ENCODE assay signal across 10 cellular contexts in the genomic region with DNA sequence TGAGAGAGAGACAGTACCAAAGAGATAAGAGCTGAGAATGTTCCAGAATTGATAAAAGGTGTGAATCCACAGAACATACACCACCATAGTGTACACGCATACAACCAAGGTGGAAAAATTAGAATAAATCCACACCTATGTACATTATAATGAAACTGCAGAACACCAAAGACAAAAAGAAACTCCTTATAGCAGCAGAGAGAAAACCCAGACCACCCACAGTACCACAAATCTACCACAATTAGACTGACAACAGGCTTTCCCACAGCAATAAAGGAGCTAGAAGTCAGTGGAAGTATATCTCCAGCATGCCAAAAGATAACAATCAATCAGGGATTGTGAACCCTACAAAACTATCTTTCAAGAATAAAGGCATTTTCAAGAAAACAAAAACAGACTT. TPM values are rescaled to one million over a fixed set of nuclear protein-coding genes. Genes with fewer than 3 reads are reported as not detected.
"Had no signal": no experiment of that assay in that cellular context is flagged by ENCODE, and none has a peak within 500 bp of the region (broad histone marks: within the 10 kb centered on the region; RNA-seq: fewer than 3 reads in every experiment).

No MANE protein-coding gene starts in this region.

- H3K9ac ChIP-seq: KMS-11 had no signal

- H3K27ac ChIP-seq: HL-60, KMS-11 had no signal

- H3K27ac Mint-ChIP-seq: IgD-negative memory B cell had no signal

- FAIRE-seq: HepG2, HTR-8/SVneo had no signal

- H3K4me2 ChIP-seq: KMS-11 had no signal

- H3K4me3 Mint-ChIP-seq: IgD-negative memory B cell had no signal

- H3K36me3 Mint-ChIP-seq: IgD-negative memory B cell had no signal

- DNase-seq: IMR-90, KBM-7, KG1 had no signal

- ATAC-seq: HepG2 had no signal

RNA-seq across cellular contexts. Expression of gene SCN4B, which starts 31.8 kb away (rescaled TPM):
- total RNA-seq: HT-29, HT1080 had no signal
- polyA plus RNA-seq: IgD-negative memory B cell had no signal

RNA-seq across cellular contexts. Expression of gene SMIM35, which starts 34.0 kb away (rescaled TPM):
- total RNA-seq: HepG2, HT-29, HT1080, IMR-90 had no signal
- polyA plus RNA-seq: HepG2, IMR-90 had no signal

RNA-seq across cellular contexts. Expression of gene TMPRSS4, which starts 43.9 kb away (rescaled TPM):
- total RNA-seq: HepG2, HT1080, IMR-90 had no signal
- polyA plus RNA-seq: IgD-negative memory B cell, IMR-90 had no signal

RNA-seq across cellular contexts. Expression of gene SCN2B, which starts 55.6 kb away (rescaled TPM):
- total RNA-seq: HT-29, HT1080 had no signal
- polyA plus RNA-seq: IgD-negative memory B cell had no signal
